Comparison of ENCODE assay signal across 1 cellular context in genomic region chr16:22008215-22009142, GRCh38.
TF ChIP-seq lines count a peak whose summit lies in the region.

No MANE protein-coding gene starts in this region.

TF ChIP-seq in HEK293, 187 proteins besides CTCF, POLR2A, EP300 and RAD21 (continued from another document and continues in another):
- TF ChIP-seq PATZ1 (tag by site-specific recombination; IDR thresholded peaks at IDR 0.05) (no peak; the same call in 1 of the 2 replicates), ZNF433 (tag by site-specific recombination; IDR thresholded peaks at IDR 0.05; ENCODE audit: low read depth) (no peak), ZNF843 (tag by site-specific recombination; IDR thresholded peaks at IDR 0.05) (no peak), ZBTB48 (tag by site-specific recombination; IDR thresholded peaks at IDR 0.05) (no peak), SCRT1 (tag by site-specific recombination; IDR thresholded peaks at IDR 0.05; ENCODE audit: borderline replicate concordance) (no peak), ZBTB26 (tag by site-specific recombination; optimal IDR thresholded peaks at IDR 0.05) (peak; percentile 38), ZNF350 (tag by site-specific recombination; IDR thresholded peaks at IDR 0.05) (no peak), ZNF157 (tag by site-specific recombination; IDR thresholded peaks at IDR 0.05) (no peak), ZNF514 (tag by site-specific recombination; IDR thresholded peaks at IDR 0.05) (no peak), ZNF785 (tag by site-specific recombination; IDR thresholded peaks at IDR 0.05) (no peak), ZNF658 (tag by site-specific recombination; IDR thresholded peaks at IDR 0.05) (no peak), KLF1 (tag by site-specific recombination; IDR thresholded peaks at IDR 0.05) (no peak), ZNF513 (tag by site-specific recombination; IDR thresholded peaks at IDR 0.05) (no peak), PRDM10 (tag by site-specific recombination; IDR thresholded peaks at IDR 0.05) (no peak), ZNF391 (tag by site-specific recombination; IDR thresholded peaks at IDR 0.05; ENCODE audit: borderline replicate concordance, low read depth) (no peak), GLIS2 (tag by site-specific recombination; IDR thresholded peaks at IDR 0.05) (no peak), YY2 (tag by site-specific recombination; IDR thresholded peaks at IDR 0.05) (no peak), PBX3 (CRISPR knock-in tag; IDR thresholded peaks at IDR 0.05) (no peak), SP3 (tag by site-specific recombination; IDR thresholded peaks at IDR 0.05) (no peak), HOXD13 (CRISPR knock-in tag; IDR thresholded peaks at IDR 0.05; ENCODE audit: borderline replicate concordance) (no peak), ZBTB20 (tag by site-specific recombination; IDR thresholded peaks at IDR 0.05) (peak; percentile 67), ZBTB17 (tag by site-specific recombination; IDR thresholded peaks at IDR 0.05) (no peak), PRDM2 (tag by site-specific recombination; IDR thresholded peaks at IDR 0.05; ENCODE audit: borderline replicate concordance) (no peak), ZNF76 (tag by site-specific recombination; IDR thresholded peaks at IDR 0.05; ENCODE audit: borderline replicate concordance, low read depth) (no peak), ZSCAN30 (tag by site-specific recombination; IDR thresholded peaks at IDR 0.05) (no peak), ZNF2 (tag by site-specific recombination; IDR thresholded peaks at IDR 0.05) (no peak), ZNF692 (tag by site-specific recombination; IDR thresholded peaks at IDR 0.05) (no peak), ZNF416 (tag by site-specific recombination; IDR thresholded peaks at IDR 0.05) (no peak), KLF10 (tag by site-specific recombination; IDR thresholded peaks at IDR 0.05) (no peak), ZNF223 (tag by site-specific recombination; IDR thresholded peaks at IDR 0.05) (no peak), INSM2 (tag by site-specific recombination; IDR thresholded peaks at IDR 0.05) (no peak), ZNF214 (tag by site-specific recombination; IDR thresholded peaks at IDR 0.05; ENCODE audit: borderline replicate concordance) (no peak), ZNF239 (tag by site-specific recombination; IDR thresholded peaks at IDR 0.05) (no peak), ZNF776 (tag by site-specific recombination; IDR thresholded peaks at IDR 0.05; ENCODE audit: borderline replicate concordance) (no peak), SP2 (tag by site-specific recombination; IDR thresholded peaks at IDR 0.05) (no peak), ZNF707 (tag by site-specific recombination; IDR thresholded peaks at IDR 0.05) (no peak), HOXC10 (CRISPR knock-in tag; IDR thresholded peaks at IDR 0.05) (no peak), TCF7L2 (IDR thresholded peaks at IDR 0.05; ENCODE audit: borderline replicate concordance, low read depth, low read length) (no peak), AEBP2 (tag by site-specific recombination; IDR thresholded peaks at IDR 0.05; ENCODE audit: borderline replicate concordance) (no peak)
